In genomic region chr13:79779061-79779460, GRCh38 we compare ENCODE assay signal across 14 cellular contexts.
"Had no signal": no experiment of that assay in that cellular context is flagged by ENCODE, and none has a peak within 500 bp of the region (broad histone marks: within the 10 kb centered on the region; RNA-seq: fewer than 3 reads in every experiment).

No MANE protein-coding gene starts in this region.

- H3K9me3 ChIP-seq: colonic mucosa, thoracic aorta had no signal

- H2AFZ ChIP-seq: parathyroid adenoma had no signal

- H3K4me3 ChIP-seq: colonic mucosa had no signal

- ATAC-seq: activated CD8-positive, alpha-beta memory T cell treated with anti-CD3 and anti-CD28 coated beads, Interleukin-2, amount 10 ng/mL, durations not matched to agents 7 days and 5 days; activated T-cell treated with anti-CD3 and anti-CD28 coated beads, Interleukin-2, amount 50 U/mL, for 4 hours; stimulated activated naive CD8-positive, alpha-beta T cell treated with anti-CD3 and anti-CD28 coated beads, Interleukin-15, amount 100 ng/mL, for 72 hours had no signal

- H3K9me3 Mint-ChIP-seq: activated naive CD8-positive, alpha-beta T cell treated with anti-CD3 and anti-CD28 coated beads, Interleukin-2, amount 10 ng/mL, durations not matched to agents 7 days and 5 days; activated T-cell treated with anti-CD3 and anti-CD28 coated beads, Interleukin-2, amount 50 U/mL, for 4 hours; memory B cell; stimulated activated naive CD8-positive, alpha-beta T cell treated with anti-CD3 and anti-CD28 coated beads, Interleukin-15, amount 100 ng/mL, for 72 hours had no signal

- H3K4me1 ChIP-seq: colonic mucosa, parathyroid adenoma had no signal

- H3K79me2 ChIP-seq: parathyroid adenoma had no signal

- DNase-seq: activated CD4-positive, alpha-beta T cell treated with anti-CD3 and anti-CD28 coated beads, Interleukin-2, amount 50 U/mL, for 48 hours; activated CD4-positive, CD25-positive, alpha-beta regulatory T cell treated with anti-CD3 and anti-CD28 coated beads, Interleukin-2, amount 50 U/mL, for 72 hours; activated CD8-positive, alpha-beta memory T cell treated with anti-CD3 and anti-CD28 coated beads, Interleukin-2, amount 10 ng/mL, durations not matched to agents 7 days and 5 days; activated gamma-delta T cell; activated naive CD8-positive, alpha-beta T cell treated with anti-CD3 and anti-CD28 coated beads, Interleukin-2, amount 10 ng/mL, durations not matched to agents 7 days and 5 days; activated T-cell treated with anti-CD3 and anti-CD28 coated beads, Interleukin-2, amount 50 U/mL, for 4 hours; foreskin melanocyte; retina; stimulated activated CD4-positive, alpha-beta T cell treated with anti-CD3 and anti-CD28 coated beads, Interleukin-4, amount 100 ng/mL, for 4 hours; stimulated activated naive CD8-positive, alpha-beta T cell treated with anti-CD3 and anti-CD28 coated beads, Interleukin-15, amount 100 ng/mL, for 72 hours had no signal

- H3K27ac ChIP-seq: colonic mucosa, parathyroid adenoma, thoracic aorta had no signal

- H3K36me3 Mint-ChIP-seq: activated CD8-positive, alpha-beta memory T cell treated with anti-CD3 and anti-CD28 coated beads, Interleukin-2, amount 10 ng/mL, durations not matched to agents 7 days and 5 days; activated naive CD8-positive, alpha-beta T cell treated with anti-CD3 and anti-CD28 coated beads, Interleukin-2, amount 10 ng/mL, durations not matched to agents 7 days and 5 days; memory B cell had no signal

- H3K4me3 Mint-ChIP-seq: activated CD8-positive, alpha-beta memory T cell treated with anti-CD3 and anti-CD28 coated beads, Interleukin-2, amount 10 ng/mL, durations not matched to agents 7 days and 5 days; activated naive CD8-positive, alpha-beta T cell treated with anti-CD3 and anti-CD28 coated beads, Interleukin-2, amount 10 ng/mL, durations not matched to agents 7 days and 5 days; activated T-cell treated with anti-CD3 and anti-CD28 coated beads, Interleukin-2, amount 50 U/mL, for 4 hours; memory B cell; stimulated activated naive CD8-positive, alpha-beta T cell treated with anti-CD3 and anti-CD28 coated beads, Interleukin-15, amount 100 ng/mL, for 72 hours had no signal

- H3K27me3 Mint-ChIP-seq: activated CD8-positive, alpha-beta memory T cell treated with anti-CD3 and anti-CD28 coated beads, Interleukin-2, amount 10 ng/mL, durations not matched to agents 7 days and 5 days; activated naive CD8-positive, alpha-beta T cell treated with anti-CD3 and anti-CD28 coated beads, Interleukin-2, amount 10 ng/mL, durations not matched to agents 7 days and 5 days; memory B cell; stimulated activated naive CD8-positive, alpha-beta T cell treated with anti-CD3 and anti-CD28 coated beads, Interleukin-15, amount 100 ng/mL, for 72 hours had no signal

- H3K27me3 ChIP-seq: colonic mucosa had no signal

- H3K36me3 ChIP-seq: colonic mucosa, thoracic aorta had no signal

- H3K27ac Mint-ChIP-seq: activated CD8-positive, alpha-beta memory T cell treated with anti-CD3 and anti-CD28 coated beads, Interleukin-2, amount 10 ng/mL, durations not matched to agents 7 days and 5 days; activated naive CD8-positive, alpha-beta T cell treated with anti-CD3 and anti-CD28 coated beads, Interleukin-2, amount 10 ng/mL, durations not matched to agents 7 days and 5 days; memory B cell; stimulated activated naive CD8-positive, alpha-beta T cell treated with anti-CD3 and anti-CD28 coated beads, Interleukin-15, amount 100 ng/mL, for 72 hours had no signal

- H3K9ac ChIP-seq: parathyroid adenoma had no signal

- H3K4me1 Mint-ChIP-seq: activated CD8-positive, alpha-beta memory T cell treated with anti-CD3 and anti-CD28 coated beads, Interleukin-2, amount 10 ng/mL, durations not matched to agents 7 days and 5 days; activated naive CD8-positive, alpha-beta T cell treated with anti-CD3 and anti-CD28 coated beads, Interleukin-2, amount 10 ng/mL, durations not matched to agents 7 days and 5 days; memory B cell; stimulated activated naive CD8-positive, alpha-beta T cell treated with anti-CD3 and anti-CD28 coated beads, Interleukin-15, amount 100 ng/mL, for 72 hours had no signal
